11 cellular contexts compared by ENCODE assay signal in the genomic region with DNA sequence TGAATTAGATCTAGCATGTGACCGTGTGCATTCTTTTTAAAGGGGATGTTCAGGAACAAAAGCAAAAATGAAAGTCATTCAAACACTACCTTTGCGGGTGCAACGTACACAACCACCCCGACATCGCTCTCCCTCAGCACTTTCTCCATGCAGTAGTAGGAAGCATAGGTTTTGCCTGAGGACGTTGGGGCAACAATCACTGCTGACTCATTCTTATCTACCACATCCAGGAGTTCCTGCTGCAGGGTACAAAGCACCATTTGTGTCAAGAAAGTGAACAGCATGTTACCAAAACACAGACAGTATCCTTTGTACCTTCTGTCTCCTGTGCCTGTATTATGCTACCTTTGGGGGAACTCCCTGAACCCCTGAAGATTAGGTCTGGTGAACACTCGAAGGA. TPM values are rescaled to one million over a fixed set of nuclear protein-coding genes. Genes with fewer than 3 reads are reported as not detected.
DNase-seq lines count a peak whose midpoint lies in the region; ATAC-seq lines count a peak whose summit lies in the region.
"Had no signal": no experiment of that assay in that cellular context is flagged by ENCODE, and none has a peak within 500 bp of the region (broad histone marks: within the 10 kb centered on the region; RNA-seq: fewer than 3 reads in every experiment).

No MANE protein-coding gene starts in this region.

- H3K9me3 Mint-ChIP-seq in activated CD4-positive, alpha-beta T cell treated with anti-CD3 and anti-CD28 coated beads, Interleukin-2, amount 10 ng/mL, durations not matched to agents 24 days and 14 days = peaks cover 4% of the 10 kb centered on the region

- ATAC-seq in HG02642 (IDR thresholded peaks at IDR 0.05; ENCODE audit: poor library complexity, unreplicated experiment) = no peak
- ATAC-seq: body of pancreas had no signal

- H3K36me3 Mint-ChIP-seq in activated CD4-positive, alpha-beta T cell treated with anti-CD3 and anti-CD28 coated beads, Interleukin-2, amount 10 ng/mL, durations not matched to agents 24 days and 14 days (ENCODE audit: low read depth) = peaks cover 72% of the 10 kb centered on the region

- no peaks in the 10 kb centered on the region for H3K27me3 Mint-ChIP-seq in activated CD4-positive, alpha-beta T cell treated with anti-CD3 and anti-CD28 coated beads, Interleukin-2, amount 10 ng/mL, durations not matched to agents 24 days and 14 days

- peak overlapping the region; percentile 75 for H3K27ac Mint-ChIP-seq in activated CD4-positive, alpha-beta T cell treated with anti-CD3 and anti-CD28 coated beads, Interleukin-2, amount 10 ng/mL, durations not matched to agents 24 days and 14 days

- DNase-seq in activated CD4-positive, alpha-beta T cell treated with anti-CD3 and anti-CD28 coated beads, Interleukin-2, amount 10 ng/mL, durations not matched to agents 24 days and 14 days = peak; percentile 72
- no peak for DNase-seq in activated CD4-positive, alpha-beta T cell treated with anti-CD3 and anti-CD28 coated beads, Interleukin-2, amount 50 U/mL, for 48 hours
- DNase-seq in NCI-H69 (lab: John Stamatoyannopoulos, UW) (peak; percentile 4), dermis microvascular lymphatic vessel endothelial cell (ENCODE audit: low read depth in 2 of 2) (peak; percentile 81 to 98), pulmonary artery endothelial cell (ENCODE audit: low read depth, low spot score) (peak; percentile 89), NCI-H510A (lab: John Stamatoyannopoulos, UW) (no peak), NCI-H1417 (lab: John Stamatoyannopoulos, UW) (no peak)
- DNase-seq: body of pancreas; NCI-H1436 treated with DMSO at 0.1 percent for 48 hours; stimulated activated naive CD4-positive, alpha-beta T cell had no signal

- H3K4me3 Mint-ChIP-seq in activated CD4-positive, alpha-beta T cell treated with anti-CD3 and anti-CD28 coated beads, Interleukin-2, amount 10 ng/mL, durations not matched to agents 24 days and 14 days = peak overlapping the region; percentile 44

- intact Hi-C loops in activated CD4-positive, alpha-beta T cell treated with anti-CD3 and anti-CD28 coated beads, Interleukin-2, amount 10 ng/mL, durations not matched to agents 24 days and 14 days (cut with micrococcal nuclease) = loop anchor here (5.0 kb wide), 2 partner anchors 61 to 91 kb away; a partner anchor contains a TSS

- peaks cover 11% of the 10 kb centered on the region for H3K4me1 Mint-ChIP-seq in activated CD4-positive, alpha-beta T cell treated with anti-CD3 and anti-CD28 coated beads, Interleukin-2, amount 10 ng/mL, durations not matched to agents 24 days and 14 days

RNA-seq across cellular contexts. Expression of a gene that starts 58.6 kb away (rescaled TPM):
- total RNA-seq in activated CD4-positive, alpha-beta T cell treated with anti-CD3 and anti-CD28 coated beads, Interleukin-2, amount 10 ng/mL, durations not matched to agents 24 days and 14 days = 4.8 and 5.3 TPM in 2 replicates
- 19.9 and 26.3 TPM in 2 replicates for total RNA-seq in dermis microvascular lymphatic vessel endothelial cell
- total RNA-seq in pulmonary artery endothelial cell = 15.6 and 25.9 TPM in 2 replicates

Comparison
In these comparisons a context has a peak if more than half of its experiments do, and no peak if none do; other contexts are left out.
1. DNase-seq: peak in activated CD4-positive, alpha-beta T cell treated with anti-CD3 and anti-CD28 coated beads, Interleukin-2, amount 10 ng/mL, durations not matched to agents 24 days and 14 days (single experiment), NCI-H69 (single experiment), dermis microvascular lymphatic vessel endothelial cell (2 of 2) and pulmonary artery endothelial cell (single experiment); none in activated CD4-positive, alpha-beta T cell treated with anti-CD3 and anti-CD28 coated beads, Interleukin-2, amount 50 U/mL, for 48 hours (0 of 2), NCI-H510A (single experiment) and NCI-H1417 (0 of 3).